Comparison of ENCODE assay signal across 1 cellular context in the genomic region with DNA sequence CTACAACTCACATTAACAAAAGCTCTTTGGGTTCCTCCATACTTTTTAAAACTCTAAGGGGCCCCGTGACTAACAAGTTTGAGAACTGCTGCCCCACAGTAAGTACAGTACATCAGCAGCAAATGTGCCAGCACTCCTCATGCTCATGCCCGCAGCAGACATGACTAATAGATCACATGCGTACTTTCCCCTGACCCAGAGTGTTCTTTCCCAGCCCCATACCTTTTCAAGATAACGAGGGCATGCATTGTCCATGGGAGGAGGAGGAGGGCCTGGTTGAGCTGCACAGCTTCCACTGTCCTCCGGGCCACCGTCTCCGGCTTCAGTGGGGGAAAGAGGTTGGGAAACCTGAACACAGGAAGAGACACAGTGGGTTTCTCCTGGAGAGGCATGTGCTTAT.
TF ChIP-seq lines count a peak whose summit lies in the region.

No MANE protein-coding gene starts in this region.

TF ChIP-seq in K562, 482 proteins besides CTCF, POLR2A, EP300 and RAD21:
- TF ChIP-seq, protein P1, sequence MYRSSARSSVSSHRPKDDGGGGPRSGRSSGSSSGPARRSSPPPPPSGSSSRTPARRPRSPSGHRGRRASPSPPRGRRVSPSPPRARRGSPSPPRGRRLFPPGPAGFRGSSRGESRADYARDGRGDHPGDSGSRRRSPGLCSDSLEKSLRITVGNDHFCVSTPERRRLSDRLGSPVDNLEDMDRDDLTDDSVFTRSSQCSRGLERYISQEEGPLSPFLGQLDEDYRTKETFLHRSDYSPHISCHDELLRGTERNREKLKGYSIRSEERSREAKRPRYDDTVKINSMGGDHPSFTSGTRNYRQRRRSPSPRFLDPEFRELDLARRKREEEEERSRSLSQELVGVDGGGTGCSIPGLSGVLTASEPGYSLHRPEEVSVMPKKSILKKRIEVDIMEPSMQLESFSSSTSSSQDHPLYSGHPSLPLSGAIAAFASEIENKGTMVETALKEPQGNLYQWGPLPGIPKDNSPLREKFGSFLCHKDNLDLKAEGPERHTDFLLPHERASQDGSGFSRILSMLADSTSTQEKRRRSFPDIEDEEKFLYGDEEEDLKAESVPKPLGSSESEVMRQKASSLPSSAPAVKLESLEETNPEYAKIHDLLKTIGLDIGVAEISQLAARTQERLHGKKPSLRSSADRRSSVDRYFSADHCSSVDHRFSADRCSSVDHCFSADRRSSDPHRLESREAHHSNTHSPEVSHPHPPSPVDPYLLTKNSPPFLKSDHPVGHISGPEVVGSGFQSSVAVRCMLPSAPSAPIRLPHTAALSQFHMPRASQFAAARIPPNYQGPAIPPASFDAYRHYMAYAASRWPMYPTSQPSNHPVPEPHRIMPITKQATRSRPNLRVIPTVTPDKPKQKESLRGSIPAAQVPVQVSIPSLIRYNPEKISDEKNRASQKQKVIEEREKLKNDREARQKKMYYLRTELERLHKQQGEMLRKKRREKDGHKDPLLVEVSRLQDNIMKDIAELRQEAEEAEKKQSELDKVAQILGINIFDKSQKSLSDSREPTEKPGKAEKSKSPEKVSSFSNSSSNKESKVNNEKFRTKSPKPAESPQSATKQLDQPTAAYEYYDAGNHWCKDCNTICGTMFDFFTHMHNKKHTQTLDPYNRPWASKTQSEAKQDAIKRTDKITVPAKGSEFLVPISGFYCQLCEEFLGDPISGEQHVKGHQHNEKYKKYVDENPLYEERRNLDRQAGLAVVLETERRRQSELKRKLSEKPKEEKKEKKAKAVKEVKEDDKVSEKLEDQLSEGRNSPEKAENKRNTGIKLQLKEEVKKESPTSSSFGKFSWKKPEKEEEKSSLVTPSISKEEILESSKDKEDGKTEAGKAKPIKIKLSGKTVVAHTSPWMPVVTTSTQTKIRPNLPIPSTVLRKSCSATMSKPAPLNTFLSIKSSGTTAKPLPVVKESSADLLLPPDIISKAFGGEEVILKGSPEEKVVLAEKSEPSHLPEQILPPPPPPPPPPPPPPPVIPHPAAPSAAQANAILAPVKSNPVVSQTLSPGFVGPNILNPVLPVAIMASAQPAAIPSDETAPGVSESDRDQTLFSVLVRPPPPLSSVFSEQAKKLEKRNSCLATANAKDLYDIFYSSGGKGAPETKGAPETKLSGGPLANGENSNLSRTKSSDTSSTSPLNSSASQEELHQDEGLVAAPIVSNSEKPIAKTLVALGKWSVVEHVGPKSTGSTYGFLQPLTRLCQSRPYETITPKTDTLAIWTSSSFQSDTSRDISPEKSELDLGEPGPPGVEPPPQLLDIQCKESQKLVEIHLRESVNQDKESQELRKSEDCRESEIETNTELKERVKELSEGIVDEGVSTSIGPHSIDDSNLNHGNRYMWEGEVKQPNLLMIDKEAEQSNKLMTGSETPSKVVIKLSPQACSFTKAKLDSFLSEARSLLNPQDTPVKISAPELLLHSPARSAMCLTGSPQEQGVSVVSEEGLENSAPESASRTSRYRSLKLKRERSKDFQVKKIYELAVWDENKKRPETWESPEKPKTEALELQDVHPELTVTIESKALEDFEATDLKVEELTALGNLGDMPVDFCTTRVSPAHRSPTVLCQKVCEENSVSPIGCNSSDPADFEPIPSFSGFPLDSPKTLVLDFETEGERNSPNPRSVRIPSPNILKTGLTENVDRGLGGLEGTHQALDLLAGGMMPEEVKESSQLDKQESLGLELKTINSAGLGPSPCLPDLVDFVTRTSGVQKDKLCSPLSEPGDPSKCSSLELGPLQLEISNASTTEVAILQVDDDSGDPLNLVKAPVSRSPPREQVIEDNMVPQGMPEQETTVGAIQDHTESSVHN (IDR thresholded peaks at IDR 0.05; ENCODE audit: borderline replicate concordance in 1 of 2, low read depth in 1 of 2) = no peak
- TF ChIP-seq, protein P2, sequence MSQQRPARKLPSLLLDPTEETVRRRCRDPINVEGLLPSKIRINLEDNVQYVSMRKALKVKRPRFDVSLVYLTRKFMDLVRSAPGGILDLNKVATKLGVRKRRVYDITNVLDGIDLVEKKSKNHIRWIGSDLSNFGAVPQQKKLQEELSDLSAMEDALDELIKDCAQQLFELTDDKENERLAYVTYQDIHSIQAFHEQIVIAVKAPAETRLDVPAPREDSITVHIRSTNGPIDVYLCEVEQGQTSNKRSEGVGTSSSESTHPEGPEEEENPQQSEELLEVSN (IDR thresholded peaks at IDR 0.05; ENCODE audit: borderline replicate concordance in 1 of 2, extremely low read depth in 1 of 2, insufficient read depth in 1 of 2, insufficient read length in 1 of 2, low read depth in 1 of 2, low read length in 1 of 2, poor library complexity in 1 of 2, severe bottlenecking in 1 of 2) = peak in 1 of 2 experiments; percentile 7
- TF ChIP-seq RBM22 (IDR thresholded peaks at IDR 0.05; ENCODE audit: low read depth, low read length, poor library complexity, severe bottlenecking) (no peak), ZBTB17 (CRISPR knock-in tag; IDR thresholded peaks at IDR 0.05) (peak; percentile 67; the same call in 1 of the 2 replicates), ZNF23 (CRISPR knock-in tag; IDR thresholded peaks at IDR 0.05) (peak; percentile 73; the same call in 1 of the 2 replicates)
- TF ChIP-seq, protein P3, sequence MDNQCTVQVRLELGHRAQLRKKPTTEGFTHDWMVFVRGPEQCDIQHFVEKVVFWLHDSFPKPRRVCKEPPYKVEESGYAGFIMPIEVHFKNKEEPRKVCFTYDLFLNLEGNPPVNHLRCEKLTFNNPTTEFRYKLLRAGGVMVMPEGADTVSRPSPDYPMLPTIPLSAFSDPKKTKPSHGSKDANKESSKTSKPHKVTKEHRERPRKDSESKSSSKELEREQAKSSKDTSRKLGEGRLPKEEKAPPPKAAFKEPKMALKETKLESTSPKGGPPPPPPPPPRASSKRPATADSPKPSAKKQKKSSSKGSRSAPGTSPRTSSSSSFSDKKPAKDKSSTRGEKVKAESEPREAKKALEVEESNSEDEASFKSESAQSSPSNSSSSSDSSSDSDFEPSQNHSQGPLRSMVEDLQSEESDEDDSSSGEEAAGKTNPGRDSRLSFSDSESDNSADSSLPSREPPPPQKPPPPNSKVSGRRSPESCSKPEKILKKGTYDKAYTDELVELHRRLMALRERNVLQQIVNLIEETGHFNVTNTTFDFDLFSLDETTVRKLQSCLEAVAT (IDR thresholded peaks at IDR 0.05) = 0 out of 4 replicates have a peak, but pooled peaks of 1 of the 2 experiments have one; percentile 43
